Comparison of ENCODE assay signal across 18 cellular contexts in genomic region chr2:68589963-68590362, GRCh38. TPM values are rescaled to one million over a fixed set of nuclear protein-coding genes. Genes with fewer than 3 reads are reported as not detected.
A peak's percentile ranks its signal among the peaks of the same experiment; 100 is the strongest.
DNase-seq lines count a peak whose midpoint lies in the region; ATAC-seq, FAIRE-seq and TF ChIP-seq lines count a peak whose summit lies in the region.
"Had no signal": no experiment of that assay in that cellular context is flagged by ENCODE, and none has a peak within 500 bp of the region (broad histone marks: within the 10 kb centered on the region; RNA-seq: fewer than 3 reads in every experiment).

No MANE protein-coding gene starts in this region.

- TF ChIP-seq CTCF in SK-N-SH (IDR thresholded peaks at IDR 0.05), result no peak

- CTCF ChIA-PET in SK-N-SH (lab: Yijun Ruan, JAX), result interaction anchor here (1.0 to 2.6 kb wide), 4 partner anchors 56 to 335 kb away, joined by 3 to 10 read pairs (median 4); no protein-coding TSS in a partner anchor

- H4K20me1 ChIP-seq in SK-N-SH (ENCODE audit: insufficient read depth), result no peaks in the 10 kb centered on the region

- peaks cover 0 to 4% of the 10 kb centered on the region in 2 experiments; a peak in 2 of 4 replicates for H3K4me1 ChIP-seq in SK-N-SH (ENCODE audit: control insufficient read depth in 1 of 2, insufficient read depth in 2 of 2, low read depth in 1 of 2, low read length in 1 of 2)
- H3K4me1 ChIP-seq in subcutaneous abdominal adipose tissue (ENCODE audit: control insufficient read depth in 5 of 5, insufficient read depth in 5 of 5, low read length in 5 of 5), result peaks cover 0 to 43% (median 12%) of the 10 kb centered on the region in 5 donors
- H3K4me1 ChIP-seq: BE2C had no signal

- FAIRE-seq in RCC 7860 (lab: Jason Lieb, UNC), result no peak
- FAIRE-seq: A204.1, H54 had no signal

- H3K27ac ChIP-seq in SK-N-SH (ENCODE audit: low read depth in 2 of 2, low read length in 1 of 2) (no peak overlapping the region), subcutaneous abdominal adipose tissue (ENCODE audit: low read depth, low read length) (peak overlapping the region; percentile 11)
- H3K27ac ChIP-seq: C4-2B had no signal

- no peak overlapping the region for H3K9ac ChIP-seq in SK-N-SH
- no peak overlapping the region for H3K9ac ChIP-seq in subcutaneous abdominal adipose tissue (ENCODE audit: low read length in 5 of 5)

- DNase-seq in SK-N-SH (no peak), amniotic epithelial cell (ENCODE audit: low read depth) (peak; percentile 43), iris pigment epithelial cell (ENCODE audit: low read depth) (peak; percentile 16), RCC 7860 (ENCODE audit: low spot score) (no peak), HK-2 (ENCODE audit: unreplicated experiment) (no peak)
- DNase-seq: BE2C; CD4-positive, alpha-beta memory T cell; DND-41; GDM1 had no signal

- H3K9me3 ChIP-seq in SK-N-SH (no peaks in the 10 kb centered on the region), subcutaneous abdominal adipose tissue (ENCODE audit: control insufficient read depth in 5 of 5, low read length in 5 of 5) (no peaks in the 10 kb centered on the region)
- H3K9me3 ChIP-seq: BE2C had no signal

- no peak for ATAC-seq in SK-N-SH treated with all-trans-retinoic acid at 6 μM for 48 hours
- ATAC-seq in GM19395 (IDR thresholded peaks at IDR 0.05; ENCODE audit: unreplicated experiment), result no peak
- ATAC-seq: HCT116 had no signal

- no peaks in the 10 kb centered on the region for H3K36me3 ChIP-seq in SK-N-SH (replicated peaks in 1 of 2; ENCODE audit: control insufficient read depth in 1 of 2, insufficient read depth in 2 of 2, low read length in 1 of 2)
- H3K36me3 ChIP-seq in subcutaneous abdominal adipose tissue (ENCODE audit: control insufficient read depth in 5 of 5, insufficient read depth in 5 of 5, low read length in 5 of 5), result peaks cover 0 to 7% (median 0%) of the 10 kb centered on the region in 5 donors
- H3K36me3 ChIP-seq: BE2C had no signal

- H3K4me3 ChIP-seq in SK-N-SH (ENCODE audit: low read depth in 2 of 2, low read length in 1 of 2) (no peak overlapping the region), subcutaneous abdominal adipose tissue (ENCODE audit: low read depth in 1 of 5, low read length in 5 of 5) (no peak overlapping the region)

- H3F3A ChIP-seq in SK-N-SH (replicated peaks; ENCODE audit: insufficient read depth), result no peaks in the 10 kb centered on the region

- H3K27me3 ChIP-seq in SK-N-SH (ENCODE audit: insufficient read depth) (no peaks in the 10 kb centered on the region), subcutaneous abdominal adipose tissue (ENCODE audit: control insufficient read depth in 5 of 5, insufficient read depth in 4 of 5, low read length in 5 of 5) (no peaks in the 10 kb centered on the region)
- H3K27me3 ChIP-seq: BE2C had no signal

- no peak for TF ChIP-seq RAD21 in SK-N-SH (IDR thresholded peaks at IDR 0.05; ENCODE audit: low read length)

- H3K79me2 ChIP-seq in SK-N-SH (ENCODE audit: insufficient read depth), result no peaks in the 10 kb centered on the region

- no peaks in the 10 kb centered on the region for H3K9me2 ChIP-seq in SK-N-SH

- 100% methylated on average over 1 of the region's 1 CpG for WGBS in SK-N-SH (ENCODE audit: low lambda C conversion rate)

- H2AFZ ChIP-seq in SK-N-SH (ENCODE audit: low read depth), result no peak overlapping the region

- TF ChIP-seq EP300 in SK-N-SH (IDR thresholded peaks at IDR 0.05; ENCODE audit: borderline replicate concordance in 1 of 2, low read depth in 1 of 2, low read length in 1 of 2), result no peak

- POLR2A ChIA-PET in SK-N-SH (lab: Yijun Ruan, JAX), result interaction anchor here (0.7 kb wide), 1 partner anchor 123 kb away, joined by 3 read pairs; the partner anchor contains the start of gene FBXO48

- no peak overlapping the region for H3K4me2 ChIP-seq in SK-N-SH

TF ChIP-seq in SK-N-SH treated with all-trans-retinoic acid at 6 μM for 48 hours, 23 proteins besides CTCF, POLR2A, EP300 and RAD21:
- TF ChIP-seq ZNF70 (CRISPR knock-in tag; IDR thresholded peaks at IDR 0.05) (0 out of 2 replicates have a peak, but pooled peaks have one; percentile 9), PATZ1 (CRISPR knock-in tag; IDR thresholded peaks at IDR 0.05; ENCODE audit: borderline replicate concordance) (no peak)

TF ChIP-seq in SK-N-SH, 30 proteins besides CTCF, POLR2A, EP300 and RAD21:
- no peak for TF ChIP-seq ELF1 (IDR thresholded peaks at IDR 0.05)
- no peak for TF ChIP-seq GABPA (IDR thresholded peaks at IDR 0.05; ENCODE audit: low read depth)
- TF ChIP-seq MEF2A (IDR thresholded peaks at IDR 0.05; ENCODE audit: borderline replicate concordance, low read depth), result no peak

RNA-seq across cellular contexts. Expression of gene PROKR1, which starts 53.4 kb away (rescaled TPM):
- polyA plus RNA-seq in SK-N-SH (2012; rRNA removed), result not detected in 2 replicates
- not detected in 2 replicates for polyA plus RNA-seq in SK-N-SH (2012; cell fraction: cytosol; rRNA removed)
- polyA plus RNA-seq in SK-N-SH (2012; cell fraction: nucleus; rRNA removed), result 0.05 and 0.06 TPM in 2 replicates
- polyA plus RNA-seq: AG04450, IgD-negative memory B cell had no signal

Comparison
In these comparisons a context has a peak if more than half of its experiments do, and no peak if none do; other contexts are left out.
1. DNase-seq: peak in amniotic epithelial cell (single experiment) and iris pigment epithelial cell (single experiment); none in SK-N-SH (single experiment), RCC 7860 (single experiment) and HK-2 (single experiment).